In the genomic region with DNA sequence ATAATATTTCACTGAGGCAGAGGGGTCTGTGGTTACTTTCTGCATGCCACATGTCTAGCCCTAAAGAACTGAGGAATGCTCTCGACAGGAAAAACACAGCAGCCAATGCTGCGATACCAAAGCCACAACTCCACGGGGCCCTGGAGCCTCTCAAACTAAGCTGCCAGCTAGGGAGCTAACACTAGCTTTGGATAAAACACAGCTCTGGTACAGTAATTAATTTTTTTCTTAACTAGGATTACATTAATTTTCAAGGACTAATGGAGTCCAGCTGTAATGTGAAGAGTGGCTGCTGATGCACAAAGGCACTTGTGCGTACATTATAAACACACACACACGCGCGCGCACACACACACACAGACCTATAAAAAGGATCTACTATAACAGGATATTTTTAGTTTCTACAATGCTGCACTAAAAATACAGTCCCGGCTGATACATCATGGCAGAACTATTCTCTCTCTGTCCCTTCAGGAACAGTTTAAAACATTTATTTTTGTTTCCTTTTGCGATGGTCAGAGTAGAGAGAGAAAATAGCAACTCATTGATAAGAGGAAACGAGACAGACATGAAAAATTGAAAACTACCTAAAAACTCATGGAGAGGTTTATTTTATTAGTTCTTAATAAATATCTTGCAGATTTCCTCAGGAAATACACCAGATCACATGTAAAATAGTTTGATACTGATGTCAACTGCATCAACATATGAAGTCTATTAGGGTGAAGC, we compare ENCODE assay signal across 8 cellular contexts.
A peak's percentile ranks its signal among the peaks of the same experiment; 100 is the strongest.
DNase-seq lines count a peak whose midpoint lies in the region; ATAC-seq and TF ChIP-seq lines count a peak whose summit lies in the region.

No MANE protein-coding gene starts in this region.

- no peak for ATAC-seq in GM18867 (IDR thresholded peaks at IDR 0.05; ENCODE audit: unreplicated experiment)

- WGBS in mesodermal cell (ENCODE audit: insufficient coverage in 2 of 2), 2 experiments: 76 to 94% methylated on average over 6 to 8 of the region's 11 CpGs

- no peak for TF ChIP-seq CTCF in A673 (conservative IDR thresholded peaks at IDR 0.05; ENCODE audit: low read depth, low read length)

- peak overlapping the region; percentile 77 for H3K27ac ChIP-seq in A673 (ENCODE audit: low read depth, low read length, poor library complexity, severe bottlenecking)
- H3K27ac ChIP-seq in KOPT-K1 (ENCODE audit: low read depth, low read length, poor library complexity, severe bottlenecking): peak overlapping the region; percentile 84
- peak overlapping the region; percentile 36 for H3K27ac ChIP-seq in caudate nucleus (ENCODE audit: low read depth, low read length)
- H3K27ac ChIP-seq in mesodermal cell (ENCODE audit: low read depth, low read length, severe bottlenecking): peak overlapping the region; percentile 92

- no peaks in the 10 kb centered on the region for H3K27me3 ChIP-seq in A673 (replicated peaks; ENCODE audit: insufficient read depth, low read depth, low read length, poor library complexity)

- DNase-seq in A673 (ENCODE audit: low spot score) (peak; percentile 28), caudate nucleus (lab: John Stamatoyannopoulos, UW) (peak in 1 of 61 donors; percentile 11), NCI-H82 treated with DMSO at 0.1 percent for 48 hours (lab: John Stamatoyannopoulos, UW; ENCODE audit: unreplicated experiment) (no peak), T1000 (lab: John Stamatoyannopoulos, UW) (no peak), NCI-H446 (lab: John Stamatoyannopoulos, UW) (no peak)

- H3K9me3 ChIP-seq in A673 (ENCODE audit: low read depth, low read length, poor library complexity, severe bottlenecking): no peaks in the 10 kb centered on the region
- H3K9me3 ChIP-seq in KOPT-K1 (ENCODE audit: insufficient read depth, low read length, poor library complexity, severe bottlenecking): no peaks in the 10 kb centered on the region
- H3K9me3 ChIP-seq in mesodermal cell (ENCODE audit: control insufficient read depth, low read length): no peaks in the 10 kb centered on the region

- H3K4me3 ChIP-seq in A673 (ENCODE audit: low read depth, low read length, poor library complexity, severe bottlenecking): peak overlapping the region; percentile 32
- H3K4me3 ChIP-seq in mesodermal cell (ENCODE audit: extremely low read depth, insufficient read depth, low read length, poor library complexity, severe bottlenecking): no peak overlapping the region

- CTCF ChIA-PET in A673 (lab: Charles Lee): interaction anchor here (0.5 to 0.6 kb wide), 2 partner anchors 42 to 126 kb away, joined by 4 read pairs; no protein-coding TSS in a partner anchor

- intact Hi-C loops in A673 (cut with micrococcal nuclease; ENCODE audit: unreplicated experiment): no loop called here

- BruUV-seq in A673 (replicated peaks; lab: Mats Ljungman, UMichigan): no TSS peak

- peaks cover 32% of the 10 kb centered on the region for H3K4me1 ChIP-seq in A673 (ENCODE audit: insufficient read depth, low read length, poor library complexity, severe bottlenecking)
- H3K4me1 ChIP-seq in mesodermal cell (ENCODE audit: control insufficient read depth, insufficient read depth, low read length, poor library complexity, severe bottlenecking): peaks cover 41% of the 10 kb centered on the region

- H3K36me3 ChIP-seq in A673 (ENCODE audit: insufficient read depth, low read length, poor library complexity, severe bottlenecking): no peaks in the 10 kb centered on the region
- H3K36me3 ChIP-seq in KOPT-K1 (ENCODE audit: insufficient read depth, low read length): peaks cover 22% of the 10 kb centered on the region
- peaks cover 22% of the 10 kb centered on the region for H3K36me3 ChIP-seq in mesodermal cell (ENCODE audit: control insufficient read depth, insufficient read depth, low read length)

- POLR2A ChIA-PET in A673 (lab: Charles Lee; ENCODE audit: low non-redundant PET): interaction anchor here (0.5 to 0.7 kb wide), 2 partner anchors 14 to 547 kb away, joined by 3 to 8 read pairs; no protein-coding TSS in a partner anchor

Comparison
In these comparisons a context has a peak if more than half of its experiments do, and no peak if none do; other contexts are left out.
1. H3K27ac ChIP-seq: peak in every context shown above with its lines; median percentile 92 in mesodermal cell; 84 in KOPT-K1; 77 in A673; 36 in caudate nucleus.